ENCODE assay signal across 1 cellular context in the genomic region with DNA sequence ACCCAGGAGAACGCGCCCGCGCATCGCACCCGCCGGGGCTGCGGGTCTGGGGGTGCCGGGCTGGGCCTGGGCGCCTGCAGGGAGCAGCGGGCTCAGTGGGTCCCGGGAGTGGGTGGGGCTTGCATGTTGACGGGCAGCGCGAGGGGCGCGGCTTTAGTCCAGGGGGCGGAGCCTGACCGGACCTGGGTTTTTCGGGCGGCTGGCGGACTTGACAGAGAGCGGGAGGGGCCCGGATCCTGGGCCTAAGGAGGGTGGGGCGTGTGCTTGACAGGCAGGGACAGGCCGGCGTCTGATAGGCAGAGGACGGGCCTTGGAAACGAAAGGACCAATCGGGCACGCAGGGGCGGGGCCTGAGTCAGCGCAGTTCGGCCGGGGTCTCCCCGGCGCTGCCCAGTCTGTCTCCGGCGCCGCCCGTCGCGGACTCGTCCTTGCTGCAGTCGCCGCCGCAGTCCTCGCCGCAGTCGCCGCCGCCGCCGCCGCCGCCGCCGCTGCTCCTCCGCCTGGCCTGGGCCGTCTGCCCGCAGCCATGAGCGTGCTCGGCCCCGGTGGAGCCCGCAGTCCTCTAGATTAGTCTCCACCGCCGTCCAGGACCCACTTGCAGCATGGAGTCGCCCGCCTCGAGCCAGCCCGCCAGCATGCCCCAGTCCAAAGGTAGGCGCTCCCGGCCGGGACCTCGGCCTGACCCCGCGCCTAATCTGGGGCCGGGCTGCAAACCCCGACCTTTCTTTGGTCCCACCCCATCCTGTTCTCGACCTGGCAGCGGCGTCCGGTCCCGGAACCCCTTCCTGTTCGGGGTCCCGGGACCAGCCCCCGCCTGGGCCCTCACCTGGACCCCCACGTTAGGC.
A peak's percentile ranks its signal among the peaks of the same experiment; 100 is the strongest.
TF ChIP-seq lines count a peak whose summit lies in the region.

A gene (plus strand): TSS at position 393 of the 845 bp plus-strand sequence. CDS start 210 bp downstream, at position 603.

TF ChIP-seq in WTC11, 78 proteins besides CTCF, POLR2A, EP300 and RAD21 (continued from another document and continues in another):
- TF ChIP-seq, protein P1, sequence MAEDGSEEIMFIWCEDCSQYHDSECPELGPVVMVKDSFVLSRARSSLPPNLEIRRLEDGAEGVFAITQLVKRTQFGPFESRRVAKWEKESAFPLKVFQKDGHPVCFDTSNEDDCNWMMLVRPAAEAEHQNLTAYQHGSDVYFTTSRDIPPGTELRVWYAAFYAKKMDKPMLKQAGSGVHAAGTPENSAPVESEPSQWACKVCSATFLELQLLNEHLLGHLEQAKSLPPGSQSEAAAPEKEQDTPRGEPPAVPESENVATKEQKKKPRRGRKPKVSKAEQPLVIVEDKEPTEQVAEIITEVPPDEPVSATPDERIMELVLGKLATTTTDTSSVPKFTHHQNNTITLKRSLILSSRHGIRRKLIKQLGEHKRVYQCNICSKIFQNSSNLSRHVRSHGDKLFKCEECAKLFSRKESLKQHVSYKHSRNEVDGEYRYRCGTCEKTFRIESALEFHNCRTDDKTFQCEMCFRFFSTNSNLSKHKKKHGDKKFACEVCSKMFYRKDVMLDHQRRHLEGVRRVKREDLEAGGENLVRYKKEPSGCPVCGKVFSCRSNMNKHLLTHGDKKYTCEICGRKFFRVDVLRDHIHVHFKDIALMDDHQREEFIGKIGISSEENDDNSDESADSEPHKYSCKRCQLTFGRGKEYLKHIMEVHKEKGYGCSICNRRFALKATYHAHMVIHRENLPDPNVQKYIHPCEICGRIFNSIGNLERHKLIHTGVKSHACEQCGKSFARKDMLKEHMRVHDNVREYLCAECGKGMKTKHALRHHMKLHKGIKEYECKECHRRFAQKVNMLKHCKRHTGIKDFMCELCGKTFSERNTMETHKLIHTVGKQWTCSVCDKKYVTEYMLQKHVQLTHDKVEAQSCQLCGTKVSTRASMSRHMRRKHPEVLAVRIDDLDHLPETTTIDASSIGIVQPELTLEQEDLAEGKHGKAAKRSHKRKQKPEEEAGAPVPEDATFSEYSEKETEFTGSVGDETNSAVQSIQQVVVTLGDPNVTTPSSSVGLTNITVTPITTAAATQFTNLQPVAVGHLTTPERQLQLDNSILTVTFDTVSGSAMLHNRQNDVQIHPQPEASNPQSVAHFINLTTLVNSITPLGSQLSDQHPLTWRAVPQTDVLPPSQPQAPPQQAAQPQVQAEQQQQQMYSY (CRISPR knock-in tag; IDR thresholded peaks at IDR 0.05), result peak; percentile 60
- TF ChIP-seq, protein P2, sequence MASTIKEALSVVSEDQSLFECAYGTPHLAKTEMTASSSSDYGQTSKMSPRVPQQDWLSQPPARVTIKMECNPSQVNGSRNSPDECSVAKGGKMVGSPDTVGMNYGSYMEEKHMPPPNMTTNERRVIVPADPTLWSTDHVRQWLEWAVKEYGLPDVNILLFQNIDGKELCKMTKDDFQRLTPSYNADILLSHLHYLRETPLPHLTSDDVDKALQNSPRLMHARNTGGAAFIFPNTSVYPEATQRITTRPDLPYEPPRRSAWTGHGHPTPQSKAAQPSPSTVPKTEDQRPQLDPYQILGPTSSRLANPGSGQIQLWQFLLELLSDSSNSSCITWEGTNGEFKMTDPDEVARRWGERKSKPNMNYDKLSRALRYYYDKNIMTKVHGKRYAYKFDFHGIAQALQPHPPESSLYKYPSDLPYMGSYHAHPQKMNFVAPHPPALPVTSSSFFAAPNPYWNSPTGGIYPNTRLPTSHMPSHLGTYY (CRISPR knock-in tag; IDR thresholded peaks at IDR 0.05), result no peak
- TF ChIP-seq CBFB (CRISPR knock-in tag; IDR thresholded peaks at IDR 0.05; ENCODE audit: low read depth), result no peak
- TF ChIP-seq CREB1 (CRISPR knock-in tag; IDR thresholded peaks at IDR 0.05), result no peak
- no peak for TF ChIP-seq TCF7 (CRISPR knock-in tag; IDR thresholded peaks at IDR 0.05; ENCODE audit: low read depth)
- TF ChIP-seq SOX15 (CRISPR knock-in tag; IDR thresholded peaks at IDR 0.05), result no peak
- TF ChIP-seq, protein P3, sequence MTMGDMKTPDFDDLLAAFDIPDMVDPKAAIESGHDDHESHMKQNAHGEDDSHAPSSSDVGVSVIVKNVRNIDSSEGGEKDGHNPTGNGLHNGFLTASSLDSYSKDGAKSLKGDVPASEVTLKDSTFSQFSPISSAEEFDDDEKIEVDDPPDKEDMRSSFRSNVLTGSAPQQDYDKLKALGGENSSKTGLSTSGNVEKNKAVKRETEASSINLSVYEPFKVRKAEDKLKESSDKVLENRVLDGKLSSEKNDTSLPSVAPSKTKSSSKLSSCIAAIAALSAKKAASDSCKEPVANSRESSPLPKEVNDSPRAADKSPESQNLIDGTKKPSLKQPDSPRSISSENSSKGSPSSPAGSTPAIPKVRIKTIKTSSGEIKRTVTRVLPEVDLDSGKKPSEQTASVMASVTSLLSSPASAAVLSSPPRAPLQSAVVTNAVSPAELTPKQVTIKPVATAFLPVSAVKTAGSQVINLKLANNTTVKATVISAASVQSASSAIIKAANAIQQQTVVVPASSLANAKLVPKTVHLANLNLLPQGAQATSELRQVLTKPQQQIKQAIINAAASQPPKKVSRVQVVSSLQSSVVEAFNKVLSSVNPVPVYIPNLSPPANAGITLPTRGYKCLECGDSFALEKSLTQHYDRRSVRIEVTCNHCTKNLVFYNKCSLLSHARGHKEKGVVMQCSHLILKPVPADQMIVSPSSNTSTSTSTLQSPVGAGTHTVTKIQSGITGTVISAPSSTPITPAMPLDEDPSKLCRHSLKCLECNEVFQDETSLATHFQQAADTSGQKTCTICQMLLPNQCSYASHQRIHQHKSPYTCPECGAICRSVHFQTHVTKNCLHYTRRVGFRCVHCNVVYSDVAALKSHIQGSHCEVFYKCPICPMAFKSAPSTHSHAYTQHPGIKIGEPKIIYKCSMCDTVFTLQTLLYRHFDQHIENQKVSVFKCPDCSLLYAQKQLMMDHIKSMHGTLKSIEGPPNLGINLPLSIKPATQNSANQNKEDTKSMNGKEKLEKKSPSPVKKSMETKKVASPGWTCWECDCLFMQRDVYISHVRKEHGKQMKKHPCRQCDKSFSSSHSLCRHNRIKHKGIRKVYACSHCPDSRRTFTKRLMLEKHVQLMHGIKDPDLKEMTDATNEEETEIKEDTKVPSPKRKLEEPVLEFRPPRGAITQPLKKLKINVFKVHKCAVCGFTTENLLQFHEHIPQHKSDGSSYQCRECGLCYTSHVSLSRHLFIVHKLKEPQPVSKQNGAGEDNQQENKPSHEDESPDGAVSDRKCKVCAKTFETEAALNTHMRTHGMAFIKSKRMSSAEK (CRISPR knock-in tag; IDR thresholded peaks at IDR 0.05; ENCODE audit: borderline replicate concordance), result no peak
- no peak for TF ChIP-seq NFE2L1 (CRISPR knock-in tag; IDR thresholded peaks at IDR 0.05)
- TF ChIP-seq, protein P4, sequence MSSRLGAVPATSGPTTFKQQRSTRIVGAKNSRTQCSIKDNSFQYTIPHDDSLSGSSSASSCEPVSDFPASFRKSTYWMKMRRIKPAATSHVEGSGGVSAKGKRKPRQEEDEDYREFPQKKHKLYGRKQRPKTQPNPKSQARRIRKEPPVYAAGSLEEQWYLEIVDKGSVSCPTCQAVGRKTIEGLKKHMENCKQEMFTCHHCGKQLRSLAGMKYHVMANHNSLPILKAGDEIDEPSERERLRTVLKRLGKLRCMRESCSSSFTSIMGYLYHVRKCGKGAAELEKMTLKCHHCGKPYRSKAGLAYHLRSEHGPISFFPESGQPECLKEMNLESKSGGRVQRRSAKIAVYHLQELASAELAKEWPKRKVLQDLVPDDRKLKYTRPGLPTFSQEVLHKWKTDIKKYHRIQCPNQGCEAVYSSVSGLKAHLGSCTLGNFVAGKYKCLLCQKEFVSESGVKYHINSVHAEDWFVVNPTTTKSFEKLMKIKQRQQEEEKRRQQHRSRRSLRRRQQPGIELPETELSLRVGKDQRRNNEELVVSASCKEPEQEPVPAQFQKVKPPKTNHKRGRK (CRISPR knock-in tag; IDR thresholded peaks at IDR 0.05; ENCODE audit: borderline replicate concordance), result no peak
- TF ChIP-seq, protein P5, sequence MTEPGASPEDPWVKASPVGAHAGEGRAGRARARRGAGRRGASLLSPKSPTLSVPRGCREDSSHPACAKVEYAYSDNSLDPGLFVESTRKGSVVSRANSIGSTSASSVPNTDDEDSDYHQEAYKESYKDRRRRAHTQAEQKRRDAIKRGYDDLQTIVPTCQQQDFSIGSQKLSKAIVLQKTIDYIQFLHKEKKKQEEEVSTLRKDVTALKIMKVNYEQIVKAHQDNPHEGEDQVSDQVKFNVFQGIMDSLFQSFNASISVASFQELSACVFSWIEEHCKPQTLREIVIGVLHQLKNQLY (CRISPR knock-in tag; IDR thresholded peaks at IDR 0.05), result no peak
- TF ChIP-seq, protein P6, sequence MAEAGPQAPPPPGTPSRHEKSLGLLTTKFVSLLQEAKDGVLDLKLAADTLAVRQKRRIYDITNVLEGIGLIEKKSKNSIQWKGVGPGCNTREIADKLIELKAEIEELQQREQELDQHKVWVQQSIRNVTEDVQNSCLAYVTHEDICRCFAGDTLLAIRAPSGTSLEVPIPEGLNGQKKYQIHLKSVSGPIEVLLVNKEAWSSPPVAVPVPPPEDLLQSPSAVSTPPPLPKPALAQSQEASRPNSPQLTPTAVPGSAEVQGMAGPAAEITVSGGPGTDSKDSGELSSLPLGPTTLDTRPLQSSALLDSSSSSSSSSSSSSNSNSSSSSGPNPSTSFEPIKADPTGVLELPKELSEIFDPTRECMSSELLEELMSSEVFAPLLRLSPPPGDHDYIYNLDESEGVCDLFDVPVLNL (CRISPR knock-in tag; IDR thresholded peaks at IDR 0.05; ENCODE audit: borderline replicate concordance, low read depth), result no peak
- no peak for TF ChIP-seq SMAD3 (CRISPR knock-in tag; IDR thresholded peaks at IDR 0.05; ENCODE audit: borderline replicate concordance)
- 0 out of 2 replicates have a peak, but pooled peaks have one; percentile 39 for TF ChIP-seq TP53 (CRISPR knock-in tag; IDR thresholded peaks at IDR 0.05)
- TF ChIP-seq, protein P7, sequence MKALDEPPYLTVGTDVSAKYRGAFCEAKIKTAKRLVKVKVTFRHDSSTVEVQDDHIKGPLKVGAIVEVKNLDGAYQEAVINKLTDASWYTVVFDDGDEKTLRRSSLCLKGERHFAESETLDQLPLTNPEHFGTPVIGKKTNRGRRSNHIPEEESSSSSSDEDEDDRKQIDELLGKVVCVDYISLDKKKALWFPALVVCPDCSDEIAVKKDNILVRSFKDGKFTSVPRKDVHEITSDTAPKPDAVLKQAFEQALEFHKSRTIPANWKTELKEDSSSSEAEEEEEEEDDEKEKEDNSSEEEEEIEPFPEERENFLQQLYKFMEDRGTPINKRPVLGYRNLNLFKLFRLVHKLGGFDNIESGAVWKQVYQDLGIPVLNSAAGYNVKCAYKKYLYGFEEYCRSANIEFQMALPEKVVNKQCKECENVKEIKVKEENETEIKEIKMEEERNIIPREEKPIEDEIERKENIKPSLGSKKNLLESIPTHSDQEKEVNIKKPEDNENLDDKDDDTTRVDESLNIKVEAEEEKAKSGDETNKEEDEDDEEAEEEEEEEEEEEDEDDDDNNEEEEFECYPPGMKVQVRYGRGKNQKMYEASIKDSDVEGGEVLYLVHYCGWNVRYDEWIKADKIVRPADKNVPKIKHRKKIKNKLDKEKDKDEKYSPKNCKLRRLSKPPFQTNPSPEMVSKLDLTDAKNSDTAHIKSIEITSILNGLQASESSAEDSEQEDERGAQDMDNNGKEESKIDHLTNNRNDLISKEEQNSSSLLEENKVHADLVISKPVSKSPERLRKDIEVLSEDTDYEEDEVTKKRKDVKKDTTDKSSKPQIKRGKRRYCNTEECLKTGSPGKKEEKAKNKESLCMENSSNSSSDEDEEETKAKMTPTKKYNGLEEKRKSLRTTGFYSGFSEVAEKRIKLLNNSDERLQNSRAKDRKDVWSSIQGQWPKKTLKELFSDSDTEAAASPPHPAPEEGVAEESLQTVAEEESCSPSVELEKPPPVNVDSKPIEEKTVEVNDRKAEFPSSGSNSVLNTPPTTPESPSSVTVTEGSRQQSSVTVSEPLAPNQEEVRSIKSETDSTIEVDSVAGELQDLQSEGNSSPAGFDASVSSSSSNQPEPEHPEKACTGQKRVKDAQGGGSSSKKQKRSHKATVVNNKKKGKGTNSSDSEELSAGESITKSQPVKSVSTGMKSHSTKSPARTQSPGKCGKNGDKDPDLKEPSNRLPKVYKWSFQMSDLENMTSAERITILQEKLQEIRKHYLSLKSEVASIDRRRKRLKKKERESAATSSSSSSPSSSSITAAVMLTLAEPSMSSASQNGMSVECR (CRISPR knock-in tag; IDR thresholded peaks at IDR 0.05; ENCODE audit: borderline replicate concordance), result no peak; the same call in 1 of the 2 replicates
- TF ChIP-seq ZBTB21 (CRISPR knock-in tag; IDR thresholded peaks at IDR 0.05; ENCODE audit: borderline replicate concordance), result no peak
- no peak for TF ChIP-seq GRHL2 (CRISPR knock-in tag; IDR thresholded peaks at IDR 0.05; ENCODE audit: insufficient replicate concordance, severe bottlenecking)
- TF ChIP-seq SP1 (CRISPR knock-in tag; conservative IDR thresholded peaks at IDR 0.05), result peak; percentile 66; the same call in 1 of the 2 replicates
- TF ChIP-seq, protein P8, sequence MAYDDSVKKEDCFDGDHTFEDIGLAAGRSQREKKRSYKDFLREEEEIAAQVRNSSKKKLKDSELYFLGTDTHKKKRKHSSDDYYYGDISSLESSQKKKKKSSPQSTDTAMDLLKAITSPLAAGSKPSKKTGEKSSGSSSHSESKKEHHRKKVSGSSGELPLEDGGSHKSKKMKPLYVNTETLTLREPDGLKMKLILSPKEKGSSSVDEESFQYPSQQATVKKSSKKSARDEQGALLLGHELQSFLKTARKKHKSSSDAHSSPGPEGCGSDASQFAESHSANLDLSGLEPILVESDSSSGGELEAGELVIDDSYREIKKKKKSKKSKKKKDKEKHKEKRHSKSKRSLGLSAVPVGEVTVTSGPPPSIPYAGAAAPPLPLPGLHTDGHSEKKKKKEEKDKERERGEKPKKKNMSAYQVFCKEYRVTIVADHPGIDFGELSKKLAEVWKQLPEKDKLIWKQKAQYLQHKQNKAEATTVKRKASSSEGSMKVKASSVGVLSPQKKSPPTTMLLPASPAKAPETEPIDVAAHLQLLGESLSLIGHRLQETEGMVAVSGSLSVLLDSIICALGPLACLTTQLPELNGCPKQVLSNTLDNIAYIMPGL (CRISPR knock-in tag; IDR thresholded peaks at IDR 0.05), result peak; percentile 34; the same call in 1 of the 2 replicates
- TF ChIP-seq, protein P9, sequence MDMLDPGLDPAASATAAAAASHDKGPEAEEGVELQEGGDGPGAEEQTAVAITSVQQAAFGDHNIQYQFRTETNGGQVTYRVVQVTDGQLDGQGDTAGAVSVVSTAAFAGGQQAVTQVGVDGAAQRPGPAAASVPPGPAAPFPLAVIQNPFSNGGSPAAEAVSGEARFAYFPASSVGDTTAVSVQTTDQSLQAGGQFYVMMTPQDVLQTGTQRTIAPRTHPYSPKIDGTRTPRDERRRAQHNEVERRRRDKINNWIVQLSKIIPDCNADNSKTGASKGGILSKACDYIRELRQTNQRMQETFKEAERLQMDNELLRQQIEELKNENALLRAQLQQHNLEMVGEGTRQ (CRISPR knock-in tag; IDR thresholded peaks at IDR 0.05), result no peak
- TF ChIP-seq, protein P10, sequence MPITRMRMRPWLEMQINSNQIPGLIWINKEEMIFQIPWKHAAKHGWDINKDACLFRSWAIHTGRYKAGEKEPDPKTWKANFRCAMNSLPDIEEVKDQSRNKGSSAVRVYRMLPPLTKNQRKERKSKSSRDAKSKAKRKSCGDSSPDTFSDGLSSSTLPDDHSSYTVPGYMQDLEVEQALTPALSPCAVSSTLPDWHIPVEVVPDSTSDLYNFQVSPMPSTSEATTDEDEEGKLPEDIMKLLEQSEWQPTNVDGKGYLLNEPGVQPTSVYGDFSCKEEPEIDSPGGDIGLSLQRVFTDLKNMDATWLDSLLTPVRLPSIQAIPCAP (CRISPR knock-in tag; IDR thresholded peaks at IDR 0.05), result no peak
- TF ChIP-seq ZNF416 (CRISPR knock-in tag; IDR thresholded peaks at IDR 0.05), result 0 out of 2 replicates have a peak, but pooled peaks have one; percentile 24
- TF ChIP-seq, protein P11, sequence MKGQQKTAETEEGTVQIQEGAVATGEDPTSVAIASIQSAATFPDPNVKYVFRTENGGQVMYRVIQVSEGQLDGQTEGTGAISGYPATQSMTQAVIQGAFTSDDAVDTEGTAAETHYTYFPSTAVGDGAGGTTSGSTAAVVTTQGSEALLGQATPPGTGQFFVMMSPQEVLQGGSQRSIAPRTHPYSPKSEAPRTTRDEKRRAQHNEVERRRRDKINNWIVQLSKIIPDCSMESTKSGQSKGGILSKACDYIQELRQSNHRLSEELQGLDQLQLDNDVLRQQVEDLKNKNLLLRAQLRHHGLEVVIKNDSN (CRISPR knock-in tag; IDR thresholded peaks at IDR 0.05), result no peak
- 0 out of 2 replicates have a peak, but pooled peaks have one; percentile 26 for TF ChIP-seq KAT7 (CRISPR knock-in tag; IDR thresholded peaks at IDR 0.05; ENCODE audit: borderline replicate concordance)
- no peak for TF ChIP-seq TEAD4 (CRISPR knock-in tag; IDR thresholded peaks at IDR 0.05)
